8 cellular contexts compared by ENCODE assay signal in the genomic region with DNA sequence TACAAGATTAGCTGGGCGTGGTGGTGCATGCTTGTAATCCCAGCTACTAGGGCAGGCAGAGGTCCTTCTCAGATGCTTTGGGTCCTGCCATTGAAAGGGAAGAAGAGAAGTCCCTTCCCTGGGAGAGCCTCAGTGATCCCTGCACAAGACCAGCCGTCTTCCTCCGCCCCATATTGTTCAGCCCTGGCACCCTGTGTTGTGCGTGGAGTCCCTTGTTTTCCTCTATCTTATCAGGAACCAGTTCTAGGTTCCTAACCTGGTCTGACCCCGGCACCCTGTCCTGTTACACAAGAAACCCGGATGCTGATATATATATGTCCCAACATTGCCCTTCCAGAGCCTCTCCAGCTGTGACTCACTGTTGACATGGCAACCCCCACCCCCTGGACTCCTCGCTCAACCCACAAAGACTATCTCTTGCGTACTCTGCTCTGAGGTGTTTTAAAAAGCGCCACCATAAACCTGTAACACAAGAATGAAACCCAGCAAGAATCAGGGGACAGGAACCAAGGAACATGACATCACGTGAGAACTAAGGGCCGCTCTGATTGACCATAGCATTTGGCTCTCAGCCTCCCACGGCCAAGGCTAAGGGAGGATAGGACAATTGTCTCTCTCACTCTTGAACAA. TPM values are rescaled to one million over a fixed set of nuclear protein-coding genes. Genes with fewer than 3 reads are reported as not detected.
DNase-seq lines count a peak whose midpoint lies in the region; ATAC-seq and TF ChIP-seq lines count a peak whose summit lies in the region.

No MANE protein-coding gene starts in this region.

- H3K9me3 ChIP-seq in OCI-LY1 (ENCODE audit: low read length) (no peaks in the 10 kb centered on the region), stomach (no peaks in the 10 kb centered on the region)

- H2AFZ ChIP-seq in OCI-LY1 (ENCODE audit: low read length), result no peak overlapping the region

- peak; percentile 63 for DNase-seq in activated effector memory CD4-positive, alpha-beta T cell treated with anti-CD3 and anti-CD28 coated beads, Interleukin-2, amount 50 U/mL, for 16 hours
- no peak for DNase-seq in activated effector memory CD4-positive, alpha-beta T cell treated with Interleukin-2 at 50 U/mL for 16 hours
- DNase-seq in fibroblast of gingiva (ENCODE audit: low read depth) (peak; percentile 24), stomach (peak; percentile 66), dedifferentiated amniotic fluid mesenchymal stem cell (ENCODE audit: extremely low spot score) (no peak), NCI-H2196 treated with DMSO at 0.1 percent for 48 hours (lab: John Stamatoyannopoulos, UW; ENCODE audit: unreplicated experiment) (no peak)

- TF ChIP-seq CTCF in OCI-LY1 (IDR thresholded peaks at IDR 0.05; ENCODE audit: low read length), result no peak
- TF ChIP-seq CTCF in stomach (IDR thresholded peaks at IDR 0.05), result no peak

- H3K4me3 ChIP-seq in OCI-LY1 (ENCODE audit: low read depth, low read length, poor library complexity, severe bottlenecking) (peak overlapping the region; percentile 81), stomach (no peak overlapping the region)

- H3K9ac ChIP-seq in OCI-LY1 (ENCODE audit: low read length), result peak overlapping the region; percentile 87

- H4K20me1 ChIP-seq in OCI-LY1 (ENCODE audit: insufficient read depth, low read length), result no peaks in the 10 kb centered on the region

- H3K9me2 ChIP-seq in OCI-LY1 (ENCODE audit: low read depth, low read length), result no peaks in the 10 kb centered on the region

- no peak for TF ChIP-seq POLR2A in stomach (IDR thresholded peaks at IDR 0.05)

- ATAC-seq in HG02973 (IDR thresholded peaks at IDR 0.05; ENCODE audit: unreplicated experiment), result no peak

- H3K4me2 ChIP-seq in OCI-LY1 (ENCODE audit: low read length), result peak overlapping the region; percentile 87

- H3K27ac ChIP-seq in OCI-LY1 (ENCODE audit: low read depth, low read length, poor library complexity, severe bottlenecking) (peak overlapping the region; percentile 97), stomach (peak overlapping the region in 4 of 5 donors; percentile 16 to 75 (median 57))

- intact Hi-C loops in stomach (cut with DNase I; ENCODE audit: low total_unique reads), result loop anchor here (10.0 kb wide), 1 partner anchor 82 kb away; no protein-coding TSS in a partner anchor

- peaks cover 13% of the 10 kb centered on the region for H3K79me2 ChIP-seq in OCI-LY1 (ENCODE audit: insufficient read depth, low read length)

- no peak for TF ChIP-seq EP300 in stomach (IDR thresholded peaks at IDR 0.05)

- no peaks in the 10 kb centered on the region for H3F3A ChIP-seq in OCI-LY1 (ENCODE audit: insufficient read depth, low read length)

- 28 to 46% (median 42%) methylated on average over 12 of the region's 12 CpGs for WGBS in stomach, 5 donors

- H3K4me1 ChIP-seq in OCI-LY1 (ENCODE audit: insufficient read depth, low read length, severe bottlenecking) (peaks cover 52% of the 10 kb centered on the region), stomach (peaks cover 15 to 83% (median 44%) of the 10 kb centered on the region in 4 donors)

- H3K27me3 ChIP-seq in OCI-LY1 (ENCODE audit: insufficient read depth, low read length) (no peaks in the 10 kb centered on the region), stomach (no peaks in the 10 kb centered on the region)

- H3K36me3 ChIP-seq in OCI-LY1 (ENCODE audit: insufficient read depth, low read length), result no peaks in the 10 kb centered on the region
- peaks cover 0 to 6% (median 0%) of the 10 kb centered on the region in 4 donors for H3K36me3 ChIP-seq in stomach

RNA-seq across cellular contexts. Expression of a gene that starts 4.8 kb away (rescaled TPM):
- 10 to 100 TPM in 4 of 5 donors, 1 to 10 TPM in 1; 8.7 to 85.8 (median 51.6) TPM for total RNA-seq in stomach
- 10 to 100 TPM in 1 of 3 donors, 1 to 10 TPM in 2; 5.0 to 22.8 (median 5.3) TPM for polyA plus RNA-seq in stomach

RNA-seq across cellular contexts. Expression of a gene that starts 50.0 kb away (rescaled TPM):
- total RNA-seq in stomach, result 10 to 100 TPM in 4 of 5 donors, not detected in 1; 12.3 to 95.3 (median 54.8) TPM
- 100 to 1,000 TPM in 1 of 3 donors, 10 to 100 TPM in 2; 40.6 to 103 (median 98.7) TPM for polyA plus RNA-seq in stomach

RNA-seq across cellular contexts. Expression of a gene that starts 59.4 kb away (rescaled TPM):
- 100 to 1,000 TPM in 2 of 5 donors, 10 to 100 TPM in 3; 15.1 to 125 (median 66.9) TPM for total RNA-seq in stomach
- polyA plus RNA-seq in stomach, result 10 to 100 TPM; 11.4 to 25.2 (median 25.1) TPM

Comparison
In these comparisons a context has a peak if more than half of its experiments do, and no peak if none do; other contexts are left out.
1. DNase-seq: peak in activated effector memory CD4-positive, alpha-beta T cell treated with anti-CD3 and anti-CD28 coated beads, Interleukin-2, amount 50 U/mL, for 16 hours (single experiment), fibroblast of gingiva (single experiment) and stomach (single experiment); none in activated effector memory CD4-positive, alpha-beta T cell treated with Interleukin-2 at 50 U/mL for 16 hours (single experiment), dedifferentiated amniotic fluid mesenchymal stem cell (single experiment) and NCI-H2196 treated with DMSO at 0.1 percent for 48 hours (single experiment).